ENCODE assay signal across 1 cellular context in genomic region chr12:124993568-124994434, GRCh38.
A peak's percentile ranks its signal among the peaks of the same experiment; 100 is the strongest.
TF ChIP-seq lines count a peak whose summit lies in the region.

TSS of gene BRI3BP (plus strand) at chr12:124993645. CDS start at chr12:124993791, 146 bp downstream.

TF ChIP-seq in HepG2, 621 proteins besides CTCF, POLR2A, EP300 and RAD21 (continued from another document and continues in another):
- TF ChIP-seq ZNF687 (CRISPR knock-in tag; IDR thresholded peaks at IDR 0.05) (peak; percentile 65), ZSCAN21 (CRISPR knock-in tag; IDR thresholded peaks at IDR 0.05; ENCODE audit: borderline replicate concordance) (no peak), ZMAT5 (CRISPR knock-in tag; IDR thresholded peaks at IDR 0.05; ENCODE audit: borderline replicate concordance, low read depth) (no peak), HOXA7 (CRISPR knock-in tag; IDR thresholded peaks at IDR 0.05) (no peak), AFF4 (CRISPR knock-in tag; IDR thresholded peaks at IDR 0.05) (no peak), ARNT2 (CRISPR knock-in tag; IDR thresholded peaks at IDR 0.05; ENCODE audit: low read depth) (no peak), ZBTB7B (CRISPR knock-in tag; IDR thresholded peaks at IDR 0.05) (no peak), ZNF678 (CRISPR knock-in tag; IDR thresholded peaks at IDR 0.05) (no peak), ZNF644 (CRISPR knock-in tag; IDR thresholded peaks at IDR 0.05; ENCODE audit: low read depth) (no peak), HES4 (CRISPR knock-in tag; IDR thresholded peaks at IDR 0.05; ENCODE audit: borderline replicate concordance) (no peak), ATRX (CRISPR knock-in tag; IDR thresholded peaks at IDR 0.05; ENCODE audit: borderline replicate concordance) (no peak), HNF4A (CRISPR knock-in tag; IDR thresholded peaks at IDR 0.05) (no peak), ZNF276 (CRISPR knock-in tag; IDR thresholded peaks at IDR 0.05; ENCODE audit: low read depth) (no peak), PREB (CRISPR knock-in tag; IDR thresholded peaks at IDR 0.05) (no peak), PATZ1 (CRISPR knock-in tag; IDR thresholded peaks at IDR 0.05) (no peak), ZBTB43 (CRISPR knock-in tag; conservative IDR thresholded peaks at IDR 0.05) (no peak), SKI (IDR thresholded peaks at IDR 0.05; ENCODE audit: partially characterized antibody) (no peak), ZNF432 (CRISPR knock-in tag; IDR thresholded peaks at IDR 0.05; ENCODE audit: borderline replicate concordance) (no peak), ZNF652 (CRISPR knock-in tag; IDR thresholded peaks at IDR 0.05; ENCODE audit: borderline replicate concordance, low read depth) (no peak), KMT2B (CRISPR knock-in tag; IDR thresholded peaks at IDR 0.05) (no peak), IRX3 (CRISPR knock-in tag; IDR thresholded peaks at IDR 0.05; ENCODE audit: borderline replicate concordance, low read depth) (peak; percentile 56; the same call in 1 of the 2 replicates), HIVEP1 (CRISPR knock-in tag; IDR thresholded peaks at IDR 0.05) (0 out of 2 replicates have a peak, but pooled peaks have one; percentile 26), ZNF710 (CRISPR knock-in tag; IDR thresholded peaks at IDR 0.05; ENCODE audit: borderline replicate concordance) (no peak), SP1 (IDR thresholded peaks at IDR 0.05) (no peak), SP1 (CRISPR knock-in tag; IDR thresholded peaks at IDR 0.05) (no peak), SNAPC5 (CRISPR knock-in tag; IDR thresholded peaks at IDR 0.05; ENCODE audit: borderline replicate concordance) (no peak), SAP130 (CRISPR knock-in tag; IDR thresholded peaks at IDR 0.05; ENCODE audit: low read depth) (peak; percentile 72; the same call in 1 of the 2 replicates), AGO2 (optimal IDR thresholded peaks at IDR 0.05; ENCODE audit: low read depth, low read length) (peak; percentile 40), ZMYM3 (CRISPR knock-in tag; IDR thresholded peaks at IDR 0.05) (no peak), STAT6 (CRISPR knock-in tag; IDR thresholded peaks at IDR 0.05; ENCODE audit: borderline replicate concordance) (no peak), KDM5A (IDR thresholded peaks at IDR 0.05; ENCODE audit: borderline replicate concordance, low read length) (no peak)
